22 cellular contexts compared by ENCODE assay signal in the genomic region with DNA sequence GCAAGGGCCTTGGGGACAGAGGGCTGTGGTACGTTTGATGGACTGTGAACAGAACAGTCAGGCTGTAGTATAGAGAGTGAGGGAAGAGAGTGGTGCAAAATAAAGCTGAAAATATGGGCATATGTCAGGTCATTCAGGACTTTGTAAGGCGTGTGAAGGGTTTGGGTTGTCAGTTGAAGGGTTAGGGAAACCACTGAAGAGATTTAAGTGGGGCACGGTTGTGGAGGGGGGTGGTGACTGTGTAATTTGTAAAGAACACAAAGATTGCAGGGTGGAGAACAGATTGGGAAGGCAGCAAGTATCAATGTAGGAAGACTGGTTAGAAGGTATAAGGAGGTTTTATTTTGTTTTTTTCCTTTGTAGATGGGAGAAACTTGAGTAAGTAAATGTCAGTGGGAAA.
"Had no signal": no experiment of that assay in that cellular context is flagged by ENCODE, and none has a peak within 500 bp of the region (broad histone marks: within the 10 kb centered on the region; RNA-seq: fewer than 3 reads in every experiment).

No MANE protein-coding gene starts in this region.

- H3K4me1 ChIP-seq: colonic mucosa, esophagus muscularis mucosa, foreskin keratinocyte, gastroesophageal sphincter, lower lobe of right lung had no signal

- H3K36me3 ChIP-seq: colonic mucosa, esophagus muscularis mucosa, gastroesophageal sphincter, heart left ventricle, lower lobe of right lung had no signal

- ATAC-seq: foreskin keratinocyte; gastroesophageal sphincter; heart left ventricle; left colon; left lobe of liver; left ventricle myocardium superior; lower lobe of right lung; mucosa of descending colon; naive thymus-derived CD8-positive, alpha-beta T cell had no signal

- H3K9me3 Mint-ChIP-seq: dendritic cell treated with granulocyte-macrophage colony-stimulating factor and Interleukin-4, amounts not matched to agents 40 ng/mL and 50 ng/mL, for 4 days; immature natural killer cell; mesothelial cell of epicardium; naive B cell; naive thymus-derived CD8-positive, alpha-beta T cell had no signal

- H3K9me3 ChIP-seq: colonic mucosa, esophagus muscularis mucosa, gastroesophageal sphincter, lower lobe of right lung, mucosa of descending colon had no signal

- H3K27me3 ChIP-seq: colonic mucosa, esophagus muscularis mucosa, gastroesophageal sphincter, heart left ventricle had no signal

- H3K4me3 ChIP-seq: colonic mucosa, esophagus muscularis mucosa, gastroesophageal sphincter, heart left ventricle, lower lobe of right lung, mucosa of descending colon had no signal

- H3K27ac ChIP-seq: colonic mucosa, esophagus muscularis mucosa, foreskin keratinocyte, gastroesophageal sphincter, heart left ventricle, lower lobe of right lung had no signal

- H3K4me3 Mint-ChIP-seq: dendritic cell treated with granulocyte-macrophage colony-stimulating factor and Interleukin-4, amounts not matched to agents 40 ng/mL and 50 ng/mL, for 4 days; immature natural killer cell; mesothelial cell of epicardium; naive B cell; naive thymus-derived CD8-positive, alpha-beta T cell had no signal

- H3K4me1 Mint-ChIP-seq: immature natural killer cell; mesothelial cell of epicardium; naive B cell; naive thymus-derived CD8-positive, alpha-beta T cell had no signal

- H3K27me3 Mint-ChIP-seq: dendritic cell treated with granulocyte-macrophage colony-stimulating factor and Interleukin-4, amounts not matched to agents 40 ng/mL and 50 ng/mL, for 4 days; naive B cell had no signal

- DNase-seq: colonic mucosa; cortex of kidney; effector CD8-positive, alpha-beta T cell; foreskin keratinocyte; heart left ventricle; hypothalamus; immature natural killer cell; islet precursor cell; kidney; kidney glomerular epithelial cell; left colon; left ventricle myocardium superior; lower lobe of right lung; mesenchymal stem cell; mucosa of descending colon; naive B cell; naive thymus-derived CD8-positive, alpha-beta T cell had no signal

- H3K27ac Mint-ChIP-seq: dendritic cell treated with granulocyte-macrophage colony-stimulating factor and Interleukin-4, amounts not matched to agents 40 ng/mL and 50 ng/mL, for 4 days; immature natural killer cell; mesothelial cell of epicardium; naive B cell; naive thymus-derived CD8-positive, alpha-beta T cell had no signal

- H3K36me3 Mint-ChIP-seq: immature natural killer cell; mesothelial cell of epicardium; naive B cell; naive thymus-derived CD8-positive, alpha-beta T cell had no signal
